In genomic region chr2:215748446-215748845, GRCh38 we compare ENCODE assay signal across 1 cellular context.
TF ChIP-seq lines count a peak whose summit lies in the region.

No MANE protein-coding gene starts in this region.

TF ChIP-seq in liver, 16 proteins besides CTCF, POLR2A, EP300 and RAD21 (continued from another document):
- TF ChIP-seq ZBTB33 (IDR thresholded peaks at IDR 0.05) (no peak), TAF1 (conservative IDR thresholded peaks at IDR 0.05) (no peak), HNF4G (IDR thresholded peaks at IDR 0.05) (peak; percentile 35), MAX (IDR thresholded peaks at IDR 0.05) (no peak), SP1 (IDR thresholded peaks at IDR 0.05) (peak; percentile 81), NR2F2 (IDR thresholded peaks at IDR 0.05) (peak; percentile 71), YY1 (IDR thresholded peaks at IDR 0.05) (no peak), JUND (IDR thresholded peaks at IDR 0.05) (peak; percentile 34 to 49), RXRA (IDR thresholded peaks at IDR 0.05) (peak; percentile 92 to 98), HNF4A (conservative IDR thresholded peaks at IDR 0.05) (peak; percentile 68 to 69)
